In genomic region chr9:94860678-94861588, GRCh38 we compare ENCODE assay signal across 8 cellular contexts.
A peak's percentile ranks its signal among the peaks of the same experiment; 100 is the strongest.
DNase-seq lines count a peak whose midpoint lies in the region; ATAC-seq and FAIRE-seq lines count a peak whose summit lies in the region.

No MANE protein-coding gene starts in this region.

- H3K4me1 Mint-ChIP-seq in activated naive CD8-positive, alpha-beta T cell (ENCODE audit: low read depth) = peaks cover 42% of the 10 kb centered on the region

- FAIRE-seq in GM19239 (lab: Jason Lieb, UNC) = peak; percentile 90

- H3K36me3 Mint-ChIP-seq in activated naive CD8-positive, alpha-beta T cell = peaks cover 9% of the 10 kb centered on the region

- H3K9me3 Mint-ChIP-seq in activated naive CD8-positive, alpha-beta T cell (ENCODE audit: low read depth) = no peaks in the 10 kb centered on the region

- H3K27me3 Mint-ChIP-seq in activated naive CD8-positive, alpha-beta T cell = peaks cover 2% of the 10 kb centered on the region

- DNase-seq in AML-193 (lab: John Stamatoyannopoulos, UW) (peak; percentile 89 to 92), GM19239 (ENCODE audit: insufficient read length, low spot score) (peak; percentile 70), SKM-1 (lab: John Stamatoyannopoulos, UW; ENCODE audit: unreplicated experiment) (peak; percentile 52), sciatic nerve (ENCODE audit: low spot score) (no peak), D341Med (ENCODE audit: low spot score) (no peak), 8988T (no peak)

- H3K27ac Mint-ChIP-seq in activated naive CD8-positive, alpha-beta T cell = peak overlapping the region; percentile 55

- ATAC-seq in HG03378 (IDR thresholded peaks at IDR 0.05; ENCODE audit: unreplicated experiment) = peak; percentile 90
- peak; percentile 24 for ATAC-seq in sciatic nerve

- intact Hi-C loops in sciatic nerve (cut with DNase I) = no loop called here

- H3K4me3 Mint-ChIP-seq in activated naive CD8-positive, alpha-beta T cell = peak overlapping the region; percentile 72

Comparison
In these comparisons a context has a peak if more than half of its experiments do, and no peak if none do; other contexts are left out.
1. DNase-seq: peak in AML-193 (2 of 2), GM19239 (single experiment) and SKM-1 (single experiment); none in sciatic nerve (single experiment), D341Med (single experiment) and 8988T (single experiment).